Comparison of ENCODE assay signal across 19 cellular contexts in the genomic region with DNA sequence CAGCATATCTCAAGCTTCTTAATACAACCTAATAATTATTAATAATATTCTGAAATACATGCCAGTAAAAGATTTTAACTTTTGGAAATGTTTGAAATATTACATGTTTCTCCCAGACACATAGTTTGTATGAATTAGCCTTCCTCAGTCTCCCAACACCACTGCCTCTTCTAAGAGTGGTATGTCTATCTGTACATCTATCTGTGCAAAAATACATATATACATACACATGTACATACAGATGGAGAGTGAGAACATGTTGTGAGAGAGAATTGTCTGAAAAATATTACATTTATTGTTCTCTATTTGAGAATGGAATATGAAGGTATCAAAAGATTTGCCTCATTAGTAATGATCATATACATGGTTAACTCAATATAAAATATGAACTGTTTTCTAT.
A peak's percentile ranks its signal among the peaks of the same experiment; 100 is the strongest.
DNase-seq lines count a peak whose midpoint lies in the region; ATAC-seq and TF ChIP-seq lines count a peak whose summit lies in the region.
"Had no signal": no experiment of that assay in that cellular context is flagged by ENCODE, and none has a peak within 500 bp of the region (broad histone marks: within the 10 kb centered on the region; RNA-seq: fewer than 3 reads in every experiment).

No MANE protein-coding gene starts in this region.

- H3K9ac ChIP-seq in iPS-18a (ENCODE audit: low read length), result no peak overlapping the region
- no peak overlapping the region for H3K9ac ChIP-seq in neuronal stem cell (ENCODE audit: low read depth, low read length, poor library complexity)
- H3K9ac ChIP-seq: BLaER1 treated with 17β-estradiol and CSF1 and Interleukin-3, amounts not matched to agents 10 nM and 100 nM had no signal

- H3K79me1 ChIP-seq in neuronal stem cell (ENCODE audit: low read depth, low read length), result no peaks in the 10 kb centered on the region

- H2BK120ac ChIP-seq in neuronal stem cell (ENCODE audit: low read depth, low read length), result no peak overlapping the region

- peaks cover 24% of the 10 kb centered on the region for H4K20me1 ChIP-seq in GM23338 (replicated peaks; ENCODE audit: insufficient read depth)
- H4K20me1 ChIP-seq: BLaER1 treated with 17β-estradiol and CSF1 and Interleukin-3, amounts not matched to agents 10 nM and 100 nM had no signal

- H3K27me3 ChIP-seq in GM23338 (ENCODE audit: insufficient read depth), result no peaks in the 10 kb centered on the region
- no peaks in the 10 kb centered on the region for H3K27me3 ChIP-seq in iPS-18a (ENCODE audit: control insufficient read depth, insufficient read depth, low read length)
- H3K27me3 ChIP-seq in neuronal stem cell (ENCODE audit: control insufficient read depth in 3 of 3, insufficient read depth in 3 of 3, low read depth in 1 of 3, low read length in 3 of 3), result no peaks in the 10 kb centered on the region
- H3K27me3 ChIP-seq: BLaER1 treated with 17β-estradiol and CSF1 and Interleukin-3, amounts not matched to agents 10 nM and 100 nM had no signal

- H3K27ac ChIP-seq in GM23338 (ENCODE audit: low read depth), result 0 out of 2 replicates have a peak overlapping the region, but pooled peaks have one; percentile 27
- H3K27ac ChIP-seq in iPS-18a (ENCODE audit: low read length), result no peak overlapping the region
- H3K27ac ChIP-seq in neuronal stem cell (replicated peaks; ENCODE audit: low read length), result no peak overlapping the region
- H3K27ac ChIP-seq: A549; BLaER1 treated with 17β-estradiol and CSF1 and Interleukin-3, amounts not matched to agents 10 nM and 100 nM; C4-2B had no signal

- H3K27me3 Mint-ChIP-seq in GM23338 (ENCODE audit: insufficient read depth, low read depth, poor library complexity) (peaks cover 31% of the 10 kb centered on the region), WTC11 (ENCODE audit: low read depth) (no peaks in the 10 kb centered on the region)
- no peaks in the 10 kb centered on the region for H3K27me3 Mint-ChIP-seq in stimulated activated memory B cell treated with anti-CD40 and anti-IgM and Interleukin-4, amounts not matched to agents 10 μg/mL and 1 μg/mL and 100 μg/mL, for 72 hours
- H3K27me3 Mint-ChIP-seq: B cell; CD4-positive, alpha-beta T cell had no signal

- TF ChIP-seq CTCF in GM23338 (conservative IDR thresholded peaks at IDR 0.05; ENCODE audit: low read depth in 2 of 2) (no peak), WTC11 (IDR thresholded peaks at IDR 0.05) (no peak)

- H3K4me2 ChIP-seq in GM23338, result peak overlapping the region; percentile 83
- H3K4me2 ChIP-seq in neuronal stem cell (ENCODE audit: insufficient read depth, low read length, poor library complexity, severe bottlenecking), result no peak overlapping the region
- H3K4me2 ChIP-seq: A549; BLaER1 treated with 17β-estradiol and CSF1 and Interleukin-3, amounts not matched to agents 10 nM and 100 nM had no signal

- H3K4ac ChIP-seq in neuronal stem cell (ENCODE audit: low read length), result no peak overlapping the region

- H4K8ac ChIP-seq in neuronal stem cell (ENCODE audit: low read depth, low read length), result no peak overlapping the region

- peaks cover 34% of the 10 kb centered on the region for H3F3A ChIP-seq in GM23338 (replicated peaks; ENCODE audit: low read depth)

- H2BK15ac ChIP-seq in neuronal stem cell (ENCODE audit: low read length), result no peak overlapping the region

- no peak overlapping the region for H2BK12ac ChIP-seq in neuronal stem cell (ENCODE audit: low read length)

- H2BK5ac ChIP-seq in neuronal stem cell (ENCODE audit: low read length), result no peak overlapping the region

- H3K9me3 ChIP-seq in iPS-18a (ENCODE audit: control insufficient read depth, low read depth, low read length) (no peaks in the 10 kb centered on the region), neuronal stem cell (replicated peaks in 1 of 2; ENCODE audit: control insufficient read depth in 2 of 2, insufficient read depth in 1 of 2, low read depth in 1 of 2, low read length in 2 of 2) (no peaks in the 10 kb centered on the region)
- H3K9me3 ChIP-seq: A549; BLaER1 treated with 17β-estradiol and CSF1 and Interleukin-3, amounts not matched to agents 10 nM and 100 nM; Caco-2 had no signal

- H3K9me3 Mint-ChIP-seq in GM23338 (no peaks in the 10 kb centered on the region), WTC11 (no peaks in the 10 kb centered on the region)
- H3K9me3 Mint-ChIP-seq in stimulated activated memory B cell treated with anti-CD40 and anti-IgM and Interleukin-4, amounts not matched to agents 10 μg/mL and 1 μg/mL and 100 μg/mL, for 72 hours, result peaks cover 2% of the 10 kb centered on the region

- peaks cover 62% of the 10 kb centered on the region for H3K36me3 Mint-ChIP-seq in GM23338 (ENCODE audit: low read depth)
- peaks cover 36% of the 10 kb centered on the region for H3K36me3 Mint-ChIP-seq in WTC11
- no peaks in the 10 kb centered on the region for H3K36me3 Mint-ChIP-seq in stimulated activated memory B cell treated with anti-CD40 and anti-IgM and Interleukin-4, amounts not matched to agents 10 μg/mL and 1 μg/mL and 100 μg/mL, for 72 hours
- H3K36me3 Mint-ChIP-seq: CD8-positive, alpha-beta T cell had no signal

- CTCF ChIA-PET in WTC11 (lab: Charles Lee), result no interaction called here

- H3K27ac Mint-ChIP-seq in GM23338 (no peak overlapping the region), WTC11 (0 out of 2 replicates have a peak overlapping the region, but pooled peaks have one; percentile 31)
- no peak overlapping the region for H3K27ac Mint-ChIP-seq in stimulated activated memory B cell treated with anti-CD40 and anti-IgM and Interleukin-4, amounts not matched to agents 10 μg/mL and 1 μg/mL and 100 μg/mL, for 72 hours
- H3K27ac Mint-ChIP-seq: B cell; CD4-positive, alpha-beta T cell; CD8-positive, alpha-beta T cell had no signal

- H2AFZ ChIP-seq in GM23338 (no peak overlapping the region), neuronal stem cell (ENCODE audit: low read length) (no peak overlapping the region)

- H3K4me3 ChIP-seq in GM23338, result no peak overlapping the region
- peak overlapping the region; percentile 20 for H3K4me3 ChIP-seq in iPS-18a (ENCODE audit: low read length)
- H3K4me3 ChIP-seq in neuronal stem cell (ENCODE audit: low read length in 2 of 2), result no peak overlapping the region
- H3K4me3 ChIP-seq: A549; BLaER1 treated with 17β-estradiol and CSF1 and Interleukin-3, amounts not matched to agents 10 nM and 100 nM had no signal

- H3K4me1 ChIP-seq in GM23338 (ENCODE audit: insufficient read depth), result peaks cover 47% of the 10 kb centered on the region
- H3K4me1 ChIP-seq in iPS-18a (ENCODE audit: control insufficient read depth, low read depth, low read length), result peaks cover 43% of the 10 kb centered on the region
- H3K4me1 ChIP-seq in neuronal stem cell (ENCODE audit: control insufficient read depth in 2 of 2, insufficient read depth in 1 of 2, low read depth in 1 of 2, low read length in 2 of 2), result peaks cover 0 to 3% of the 10 kb centered on the region in 2 donors
- H3K4me1 ChIP-seq: A549; BLaER1 treated with 17β-estradiol and CSF1 and Interleukin-3, amounts not matched to agents 10 nM and 100 nM; Caco-2 had no signal

- H3K4me3 Mint-ChIP-seq in GM23338 (no peak overlapping the region), WTC11 (peak overlapping the region; percentile 55)
- H3K4me3 Mint-ChIP-seq in stimulated activated memory B cell treated with anti-CD40 and anti-IgM and Interleukin-4, amounts not matched to agents 10 μg/mL and 1 μg/mL and 100 μg/mL, for 72 hours, result no peak overlapping the region
- H3K4me3 Mint-ChIP-seq: B cell; CD4-positive, alpha-beta T cell; CD8-positive, alpha-beta T cell had no signal

- no peak overlapping the region for H3K18ac ChIP-seq in neuronal stem cell (ENCODE audit: low read length)

- H3K4me1 Mint-ChIP-seq in GM23338 (peaks cover 59% of the 10 kb centered on the region), WTC11 (peaks cover 55% of the 10 kb centered on the region)
- no peaks in the 10 kb centered on the region for H3K4me1 Mint-ChIP-seq in stimulated activated memory B cell treated with anti-CD40 and anti-IgM and Interleukin-4, amounts not matched to agents 10 μg/mL and 1 μg/mL and 100 μg/mL, for 72 hours
- H3K4me1 Mint-ChIP-seq: B cell had no signal

- POLR2A ChIA-PET in WTC11 (lab: Charles Lee), result interaction anchor here (0.7 kb wide), 1 partner anchor 1495 kb away, joined by 3 read pairs; no protein-coding TSS in a partner anchor

- H3K36me3 ChIP-seq in GM23338 (ENCODE audit: insufficient read depth) (peaks cover 47% of the 10 kb centered on the region), iPS-18a (ENCODE audit: control insufficient read depth, low read depth, low read length) (peaks cover 52% of the 10 kb centered on the region), neuronal stem cell (replicated peaks in 1 of 2; ENCODE audit: control insufficient read depth in 2 of 2, insufficient read depth in 2 of 2, low read length in 2 of 2) (no peaks in the 10 kb centered on the region)
- H3K36me3 ChIP-seq: BLaER1 treated with 17β-estradiol and CSF1 and Interleukin-3, amounts not matched to agents 10 nM and 100 nM had no signal

- no peak overlapping the region for H3K23ac ChIP-seq in neuronal stem cell (ENCODE audit: low read depth, low read length, poor library complexity)

- DNase-seq in GM23338 (ENCODE audit: low spot score) (no peak), WTC11 (ENCODE audit: low spot score) (no peak), NCI-H82 (lab: John Stamatoyannopoulos, UW) (no peak), neuronal stem cell (ENCODE audit: low spot score) (no peak)
- DNase-seq: 8988T; AML-193; Caco-2; Calu3; CD4-positive, alpha-beta T cell; CD8-positive, alpha-beta T cell; DMS79 treated with DMSO at 0.1 percent for 48 hours; GF-D8 had no signal

- no peaks in the 10 kb centered on the region for H3K9me2 ChIP-seq in GM23338 (ENCODE audit: insufficient read depth)

- ATAC-seq in GM23338, result no peak
- no peak for ATAC-seq in WTC11
- ATAC-seq in stimulated activated memory B cell treated with anti-CD40 and anti-IgM and Interleukin-4, amounts not matched to agents 10 μg/mL and 1 μg/mL and 100 μg/mL, for 72 hours, result no peak
- ATAC-seq in HG02852 (IDR thresholded peaks at IDR 0.05; ENCODE audit: unreplicated experiment), result no peak
- ATAC-seq: A549; CD8-positive, alpha-beta T cell had no signal

- peaks cover 46% of the 10 kb centered on the region for H3K79me2 ChIP-seq in GM23338 (replicated peaks; ENCODE audit: insufficient read depth)

- H2AK5ac ChIP-seq in neuronal stem cell (ENCODE audit: low read depth, low read length), result no peak overlapping the region

- no peak overlapping the region for H3K14ac ChIP-seq in neuronal stem cell (ENCODE audit: low read length)

- no peak overlapping the region for H4K91ac ChIP-seq in neuronal stem cell (ENCODE audit: low read depth, low read length, poor library complexity)

TF ChIP-seq in GM23338, 12 proteins besides CTCF, POLR2A, EP300 and RAD21:
- TF ChIP-seq POLR2AphosphoS5 (IDR thresholded peaks at IDR 0.05; ENCODE audit: low read depth), result peak; percentile 17; the same call in 1 of the 2 replicates
- no peak for TF ChIP-seq CREB1 (CRISPR knock-in tag; IDR thresholded peaks at IDR 0.05; ENCODE audit: low read depth)

TF ChIP-seq in WTC11, 78 proteins besides CTCF, POLR2A, EP300 and RAD21 (continues in another document):
- TF ChIP-seq, protein P1, sequence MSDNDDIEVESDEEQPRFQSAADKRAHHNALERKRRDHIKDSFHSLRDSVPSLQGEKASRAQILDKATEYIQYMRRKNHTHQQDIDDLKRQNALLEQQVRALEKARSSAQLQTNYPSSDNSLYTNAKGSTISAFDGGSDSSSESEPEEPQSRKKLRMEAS (CRISPR knock-in tag; IDR thresholded peaks at IDR 0.05), result no peak
